ENCODE assay signal across 25 cellular contexts in genomic region chr19:2342656-2343288, GRCh38. TPM values are rescaled to one million over a fixed set of nuclear protein-coding genes. Genes with fewer than 3 reads are reported as not detected.
"Had no signal": no experiment of that assay in that cellular context is flagged by ENCODE, and none has a peak within 500 bp of the region (broad histone marks: within the 10 kb centered on the region; RNA-seq: fewer than 3 reads in every experiment).

No MANE protein-coding gene starts in this region.

- H3K27me3 ChIP-seq: heart right ventricle, left lung, ovary, right atrium auricular region, suprapubic skin, thyroid gland, upper lobe of right lung, vagina had no signal

- DNase-seq: effector CD4-positive, alpha-beta T cell; foreskin melanocyte; heart right ventricle; hypothalamus; mesendoderm; natural killer cell; nucleus accumbens; small intestine; stimulated activated CD4-positive, alpha-beta T cell treated with anti-CD3 and anti-CD28 coated beads, Interleukin-2, amount 100 ng/mL, for 48 hours; stimulated activated naive CD8-positive, alpha-beta T cell treated with anti-CD3 and anti-CD28 coated beads, Interleukin-15, Interleukin-2, amounts not matched to agents 100 U/mL and 50 U/mL, for 24 hours; thyroid gland; upper lobe of right lung had no signal

- ATAC-seq: left lung; natural killer cell; stimulated activated naive CD8-positive, alpha-beta T cell treated with anti-CD3 and anti-CD28 coated beads, Interleukin-15, Interleukin-2, amounts not matched to agents 100 U/mL and 50 U/mL, for 24 hours; upper lobe of right lung had no signal

- H3K9me3 ChIP-seq: heart right ventricle, left lung, ovary, right atrium auricular region, suprapubic skin, thyroid gland, upper lobe of right lung, vagina had no signal

- H3K36me3 ChIP-seq: ovary, upper lobe of right lung had no signal

- H3K4me1 ChIP-seq: left lung, right atrium auricular region, thyroid gland, upper lobe of right lung, vagina had no signal

- H3K4me3 ChIP-seq: coronary artery, heart right ventricle, left lung, ovary, right atrium auricular region, suprapubic skin, thyroid gland, upper lobe of right lung, vagina had no signal

- FAIRE-seq: small intestine had no signal

- H3K27ac ChIP-seq: coronary artery, heart right ventricle, left lung, ovary, right atrium auricular region, suprapubic skin, thyroid gland, upper lobe of right lung, vagina had no signal

RNA-seq across cellular contexts. Expression of gene TMPRSS9, which starts 17.3 kb away (rescaled TPM):
- total RNA-seq: dermis microvascular lymphatic vessel endothelial cell, heart right ventricle, left lung, mucosa of gallbladder, myocyte, natural killer cell, posterior vena cava, right atrium auricular region, suprapubic skin, upper lobe of right lung, vagina had no signal

RNA-seq across cellular contexts. Expression of gene LINGO3, which starts 34.8 kb away (rescaled TPM):
- total RNA-seq: chondrocyte, dermis microvascular lymphatic vessel endothelial cell, heart right ventricle, lung microvascular endothelial cell, myocyte, neural crest cell, ovary, right atrium auricular region, suprapubic skin, upper lobe of right lung, vagina had no signal
- polyA plus RNA-seq: heart right ventricle, ovary had no signal
